ENCODE assay signal across 22 cellular contexts in genomic region chr21:35988396-35989140, GRCh38.
DNase-seq lines count a peak whose midpoint lies in the region; ATAC-seq and TF ChIP-seq lines count a peak whose summit lies in the region.
"Had no signal": no experiment of that assay in that cellular context is flagged by ENCODE, and none has a peak within 500 bp of the region (broad histone marks: within the 10 kb centered on the region; RNA-seq: fewer than 3 reads in every experiment).

No MANE protein-coding gene starts in this region.

- TF ChIP-seq POLR2A in NB4 (IDR thresholded peaks at IDR 0.05; ENCODE audit: extremely low read depth, insufficient read length) (no peak), suprapubic skin (IDR thresholded peaks at IDR 0.05) (no peak)

- H3K27me3 ChIP-seq in mammary epithelial cell (ENCODE audit: insufficient read depth, low read length) (no peaks in the 10 kb centered on the region), suprapubic skin (peaks cover 6% of the 10 kb centered on the region), ascending aorta (no peaks in the 10 kb centered on the region)
- H3K27me3 ChIP-seq: gastrocnemius medialis had no signal

- dilution Hi-C loops in mammary epithelial cell (cut with HindIII; ENCODE audit: low sequenced_read_pairs) = no loop called here

- no peak overlapping the region for H3K4me3 ChIP-seq in NB4 (ENCODE audit: low read depth, low read length)
- no peak overlapping the region for H3K4me3 ChIP-seq in mammary epithelial cell (replicated peaks in 1 of 3; ENCODE audit: insufficient read depth in 1 of 3, low read depth in 2 of 3, low read length in 3 of 3)
- H3K4me3 ChIP-seq in suprapubic skin = no peak overlapping the region
- H3K4me3 ChIP-seq in ascending aorta = no peak overlapping the region
- H3K4me3 ChIP-seq: gastrocnemius medialis, GM12878, sigmoid colon had no signal

- no peak overlapping the region for H3K9ac ChIP-seq in mammary epithelial cell (ENCODE audit: insufficient read depth, low read length)

- CTCF ChIA-PET in mammary epithelial cell (lab: Charles Lee; ENCODE audit: low non-redundant PET) = no interaction called here

- intact Hi-C loops in mammary epithelial cell (cut with micrococcal nuclease) (no loop called here), ascending aorta (cut with DNase I) (no loop called here)

- in situ Hi-C loops in mammary epithelial cell (cut with MboI; ENCODE audit: low sequenced_read_pairs in 2 of 2) = no loop called here

- BruUV-seq in mammary epithelial cell (replicated peaks; lab: Mats Ljungman, UMichigan) = no TSS peak

- H3K36me3 ChIP-seq in mammary epithelial cell (ENCODE audit: insufficient read depth, low read length) (no peaks in the 10 kb centered on the region), suprapubic skin (no peaks in the 10 kb centered on the region), ascending aorta (no peaks in the 10 kb centered on the region)
- H3K36me3 ChIP-seq: gastrocnemius medialis, sigmoid colon had no signal

- H3K27ac ChIP-seq in mammary epithelial cell (ENCODE audit: insufficient read depth, low read depth, low read length) (no peak overlapping the region), suprapubic skin (peak overlapping the region; percentile 26), ascending aorta (no peak overlapping the region)
- H3K27ac ChIP-seq: 22Rv1, gastrocnemius medialis had no signal

- H4K20me1 ChIP-seq in mammary epithelial cell (ENCODE audit: insufficient read depth, low read length) = no peaks in the 10 kb centered on the region

- H3K9me3 ChIP-seq in mammary epithelial cell (replicated peaks; ENCODE audit: insufficient read depth, low read length) = no peaks in the 10 kb centered on the region
- no peaks in the 10 kb centered on the region for H3K9me3 ChIP-seq in suprapubic skin
- H3K9me3 ChIP-seq in ascending aorta = no peaks in the 10 kb centered on the region
- H3K9me3 ChIP-seq: gastrocnemius medialis, sigmoid colon had no signal

- ATAC-seq in activated CD4-positive, CD25-positive, alpha-beta regulatory T cell treated with anti-CD3 and anti-CD28 coated beads, Interleukin-2, amount 50 U/mL, for 24 hours = no peak
- ATAC-seq: activated CD4-positive, alpha-beta T cell treated with anti-CD3 and anti-CD28 coated beads for 36 hours; GM12878; SK-N-SH treated with all-trans-retinoic acid at 6 μM for 48 hours had no signal

- peak overlapping the region; percentile 73 for H2AFZ ChIP-seq in mammary epithelial cell (ENCODE audit: low read depth, low read length)

- DNase-seq in NCI-H1092 treated with DMSO at 0.1 percent for 48 hours (lab: John Stamatoyannopoulos, UW) (peak; percentile 72), NCI-H1092 (lab: John Stamatoyannopoulos, UW) (no peak), NB4 (ENCODE audit: low read depth) (peak; percentile 46), mammary epithelial cell (no peak), suprapubic skin (ENCODE audit: low spot score in 2 of 2) (no peak), ascending aorta (ENCODE audit: low spot score in 2 of 2) (no peak)
- DNase-seq in activated CD4-positive, alpha-beta T cell treated with anti-CD3 and anti-CD28 coated beads, Interleukin-2, amount 50 U/mL, for 48 hours = no peak
- DNase-seq: activated CD4-positive, alpha-beta T cell treated with anti-CD3 and anti-CD28 coated beads for 36 hours; activated CD8-positive, alpha-beta memory T cell treated with anti-CD3 and anti-CD28 coated beads, Interleukin-2, amount 50 U/mL, for 4 hours; activated effector memory CD4-positive, alpha-beta T cell treated with Interleukin-2 at 50 U/mL for 16 hours; HCEC 1CT; NCI-H1436; NCI-H510A; occipital lobe; PC-3; sigmoid colon; T1000 had no signal

- TF ChIP-seq EP300 in suprapubic skin (IDR thresholded peaks at IDR 0.05) = no peak

- H3K4me2 ChIP-seq in mammary epithelial cell (ENCODE audit: insufficient read depth, low read depth, low read length) = no peak overlapping the region

- no peaks in the 10 kb centered on the region for H3K79me2 ChIP-seq in mammary epithelial cell (ENCODE audit: insufficient read depth, low read length)

- 68% methylated on average over 6 of the region's 6 CpGs for WGBS in mammary epithelial cell (ENCODE audit: low coverage, missing lambda C conversion rate)
- WGBS in suprapubic skin = 44% methylated on average over 6 of the region's 6 CpGs

- TF ChIP-seq CTCF in NB4 (IDR thresholded peaks at IDR 0.05; ENCODE audit: low read depth, low read length) (no peak), mammary epithelial cell (conservative IDR thresholded peaks at IDR 0.05 in 1 of 2, IDR thresholded peaks at IDR 0.05 in 1 of 2; ENCODE audit: extremely low read depth in 1 of 2, insufficient read depth in 1 of 2, low read depth in 1 of 2, low read length in 2 of 2) (no peak), suprapubic skin (IDR thresholded peaks at IDR 0.05) (no peak), ascending aorta (IDR thresholded peaks at IDR 0.05) (no peak)

- no peaks in the 10 kb centered on the region for H3K4me1 ChIP-seq in mammary epithelial cell (ENCODE audit: insufficient read depth, low read length)
- no peaks in the 10 kb centered on the region for H3K4me1 ChIP-seq in suprapubic skin
- no peaks in the 10 kb centered on the region for H3K4me1 ChIP-seq in ascending aorta
- H3K4me1 ChIP-seq: sigmoid colon had no signal

Comparison
In these comparisons a context has a peak if more than half of its experiments do, and no peak if none do; other contexts are left out.
1. DNase-seq: peak in NCI-H1092 treated with DMSO at 0.1 percent for 48 hours (single experiment) and NB4 (single experiment); none in NCI-H1092 (single experiment), mammary epithelial cell (single experiment), suprapubic skin (0 of 2), ascending aorta (0 of 2) and activated CD4-positive, alpha-beta T cell treated with anti-CD3 and anti-CD28 coated beads, Interleukin-2, amount 50 U/mL, for 48 hours (0 of 2).